ENCODE assay signal across 3 cellular contexts in the genomic region with DNA sequence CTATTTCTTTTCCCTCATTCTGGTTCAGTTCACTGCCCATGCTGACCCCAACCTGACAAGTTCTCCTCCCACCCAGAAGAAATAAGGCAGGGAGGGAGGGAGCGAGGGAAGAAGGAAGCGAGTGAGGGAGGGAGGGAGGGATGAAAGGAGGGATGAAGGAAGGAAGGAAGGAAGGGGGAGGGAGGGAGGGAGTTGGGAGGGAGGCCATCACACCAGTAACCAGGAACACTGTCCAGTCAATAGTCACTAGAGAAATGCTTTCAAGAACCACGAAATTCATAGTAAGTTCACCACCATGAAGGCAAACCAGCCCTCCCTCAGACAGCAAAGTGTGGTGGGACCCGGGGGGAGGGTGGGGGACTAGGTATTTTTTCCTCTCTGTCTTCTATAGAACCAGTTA.
"Had no signal": no experiment of that assay in that cellular context is flagged by ENCODE, and none has a peak within 500 bp of the region (broad histone marks: within the 10 kb centered on the region; RNA-seq: fewer than 3 reads in every experiment).

No MANE protein-coding gene starts in this region.

- DNase-seq: GDM1, GF-D8 had no signal

- H3K4me3 ChIP-seq: GM12878 had no signal
